14 cellular contexts compared by ENCODE assay signal in genomic region chr1:180136968-180137356, GRCh38. TPM values are rescaled to one million over a fixed set of nuclear protein-coding genes. Genes with fewer than 3 reads are reported as not detected.
DNase-seq lines count a peak whose midpoint lies in the region; ATAC-seq and TF ChIP-seq lines count a peak whose summit lies in the region.
"Had no signal": no experiment of that assay in that cellular context is flagged by ENCODE, and none has a peak within 500 bp of the region (broad histone marks: within the 10 kb centered on the region; RNA-seq: fewer than 3 reads in every experiment).

No MANE protein-coding gene starts in this region.

- peak overlapping the region; percentile 67; the same call in 1 of the 2 replicates for H3K27ac Mint-ChIP-seq in HFFc6
- peak overlapping the region; percentile 15 for H3K27ac Mint-ChIP-seq in type B pancreatic cell
- H3K27ac Mint-ChIP-seq: B cell; CD4-positive, CD25-positive, alpha-beta regulatory T cell; CD8-positive, alpha-beta memory T cell; H9 had no signal

- no peaks in the 10 kb centered on the region for H3K9me2 ChIP-seq in GM23248 (ENCODE audit: insufficient read depth)

- H4K20me1 ChIP-seq in GM23248 (ENCODE audit: insufficient read depth), result no peaks in the 10 kb centered on the region
- H4K20me1 ChIP-seq: BLaER1 treated with 17β-estradiol and CSF1 and Interleukin-3, amounts not matched to agents 10 nM and 100 nM had no signal

- in situ Hi-C loops in GM23248 (cut with MboI), result no loop called here

- H3K4me3 Mint-ChIP-seq in HFFc6, result no peak overlapping the region
- H3K4me3 Mint-ChIP-seq in type B pancreatic cell, result no peak overlapping the region
- H3K4me3 Mint-ChIP-seq: B cell; CD4-positive, CD25-positive, alpha-beta regulatory T cell; CD8-positive, alpha-beta memory T cell; H9 had no signal

- peaks cover 5% of the 10 kb centered on the region; the same call in 1 of the 2 replicates for H3K9me3 Mint-ChIP-seq in HFFc6
- H3K9me3 Mint-ChIP-seq in type B pancreatic cell, result no peaks in the 10 kb centered on the region
- H3K9me3 Mint-ChIP-seq: H9 had no signal

- H3K36me3 Mint-ChIP-seq in HFFc6 (ENCODE audit: low read depth) (0 out of 2 replicates have a peak, but pooled peaks cover 5% of the 10 kb centered on the region), type B pancreatic cell (no peaks in the 10 kb centered on the region)
- H3K36me3 Mint-ChIP-seq: CD4-positive, CD25-positive, alpha-beta regulatory T cell had no signal

- H3K4me2 ChIP-seq in GM23248 (ENCODE audit: unreplicated experiment), result peak overlapping the region; percentile 19
- H3K4me2 ChIP-seq: BLaER1 treated with 17β-estradiol and CSF1 and Interleukin-3, amounts not matched to agents 10 nM and 100 nM; KMS-11 had no signal

- H3K27ac ChIP-seq in GM23248 (no peak overlapping the region; the same call in 1 of the 2 replicates), epithelial cell of prostate (peak overlapping the region; percentile 61)
- H3K27ac ChIP-seq: BLaER1 treated with 17β-estradiol and CSF1 and Interleukin-3, amounts not matched to agents 10 nM and 100 nM; KMS-11 had no signal

- H3K9me3 ChIP-seq in GM23248 (ENCODE audit: low read depth), result no peaks in the 10 kb centered on the region

- H3K27me3 ChIP-seq in GM23248 (replicated peaks; ENCODE audit: insufficient read depth), result no peaks in the 10 kb centered on the region
- H3K27me3 ChIP-seq: BLaER1 treated with 17β-estradiol and CSF1 and Interleukin-3, amounts not matched to agents 10 nM and 100 nM had no signal

- peak overlapping the region; percentile 78 for H2AFZ ChIP-seq in GM23248

- no peak overlapping the region for H3K4me3 ChIP-seq in GM23248
- H3K4me3 ChIP-seq: BLaER1 treated with 17β-estradiol and CSF1 and Interleukin-3, amounts not matched to agents 10 nM and 100 nM had no signal

- ATAC-seq in GM21825 (IDR thresholded peaks at IDR 0.05; ENCODE audit: unreplicated experiment) (no peak), omental fat pad (ENCODE audit: low FRiP score) (no peak)

- H3K36me3 ChIP-seq in GM23248 (ENCODE audit: low read depth), result no peaks in the 10 kb centered on the region
- H3K36me3 ChIP-seq: BLaER1 treated with 17β-estradiol and CSF1 and Interleukin-3, amounts not matched to agents 10 nM and 100 nM had no signal

- DNase-seq in GM23248 (no peak), HFFc6 (no peak), epithelial cell of prostate (ENCODE audit: low read depth, low spot score) (no peak), type B pancreatic cell (ENCODE audit: extremely low spot score, unreplicated experiment) (no peak), omental fat pad (ENCODE audit: low spot score) (no peak)
- no peak for DNase-seq in activated T-cell treated with anti-CD3 and anti-CD28 coated beads, Interleukin-2, amount 50 U/mL, for 48 hours
- DNase-seq: CD4-positive, CD25-positive, alpha-beta regulatory T cell; CD8-positive, alpha-beta memory T cell; COR-L47; H9 had no signal

- H3K4me1 Mint-ChIP-seq in HFFc6 (ENCODE audit: low read depth) (peaks cover 27% of the 10 kb centered on the region), type B pancreatic cell (ENCODE audit: unreplicated experiment) (no peaks in the 10 kb centered on the region)
- H3K4me1 Mint-ChIP-seq: B cell; CD4-positive, CD25-positive, alpha-beta regulatory T cell; CD8-positive, alpha-beta memory T cell; H9 had no signal

- H3K4me1 ChIP-seq in GM23248 (ENCODE audit: insufficient read depth), result peaks cover 12% of the 10 kb centered on the region; the same call in 1 of the 2 replicates

- TF ChIP-seq CTCF in HFFc6 (IDR thresholded peaks at IDR 0.05), result no peak
- no peak for TF ChIP-seq CTCF in type B pancreatic cell (conservative IDR thresholded peaks at IDR 0.05)
- TF ChIP-seq CTCF in omental fat pad (IDR thresholded peaks at IDR 0.05), result no peak

- no peaks in the 10 kb centered on the region for H3K79me2 ChIP-seq in GM23248 (ENCODE audit: insufficient read depth)

- H3K27me3 Mint-ChIP-seq in HFFc6 (ENCODE audit: insufficient read depth) (no peaks in the 10 kb centered on the region), type B pancreatic cell (peaks cover 9% of the 10 kb centered on the region)

- no peak overlapping the region for H3K9ac ChIP-seq in GM23248
- H3K9ac ChIP-seq: BLaER1 treated with 17β-estradiol and CSF1 and Interleukin-3, amounts not matched to agents 10 nM and 100 nM; KMS-11 had no signal

- peaks cover 15% of the 10 kb centered on the region for H3F3A ChIP-seq in GM23248 (ENCODE audit: insufficient read depth)

RNA-seq across cellular contexts. Expression of gene QSOX1, which starts 17.7 kb away (rescaled TPM):
- 519 and 540 TPM in 2 replicates for total RNA-seq in GM23248 (2014; rRNA removed; shearing (Covaris generic))
- 270 and 274 TPM in 2 replicates for polyA plus RNA-seq in GM23248 (2016; fragmentation: Nextera tagmentation; extraction: Ambion mirVana)
- total RNA-seq in HFFc6 (2021; fragmentation: NEBNext Ultra II Directional; extraction: Animal tissue kit (Norgen Biotek cat#: 25700)), result 100 to 1,000 TPM; 321 to 467 (median 352) TPM
- total RNA-seq in type B pancreatic cell (ENCODE audit: low replicate concordance), result 94.0 and 96.0 TPM in 2 replicates
- 100 to 1,000 TPM in 1 of 4 donors, 10 to 100 TPM in 3; 90.1 to 130 (median 98.4) TPM for total RNA-seq in omental fat pad
